In genomic region chr4:67446811-67447210, GRCh38 we compare ENCODE assay signal across 26 cellular contexts.
"Had no signal": no experiment of that assay in that cellular context is flagged by ENCODE, and none has a peak within 500 bp of the region (broad histone marks: within the 10 kb centered on the region; RNA-seq: fewer than 3 reads in every experiment).

No MANE protein-coding gene starts in this region.

- H3K27ac ChIP-seq: epithelial cell of prostate, gastroesophageal sphincter, heart left ventricle, hepatocyte, lower lobe of right lung, ovary, psoas muscle, sigmoid colon, stomach, thyroid gland, vagina had no signal

- ATAC-seq: esophagus mucosa; gastroesophageal sphincter; heart left ventricle; left ventricle myocardium superior; lower lobe of right lung; natural killer cell; psoas muscle; right cardiac atrium; stimulated activated effector memory CD8-positive, alpha-beta T cell treated with anti-CD3 and anti-CD28 coated beads, Interleukin-12 subunit alpha, Interleukin-12 subunit beta, amount 100 ng/mL, for 72 hours had no signal

- DNase-seq: effector CD8-positive, alpha-beta T cell; endodermal cell; foreskin fibroblast; heart left ventricle; kidney glomerular epithelial cell; left ventricle myocardium superior; lower lobe of right lung; natural killer cell; occipital lobe; ovary; posterior cingulate gyrus; psoas muscle; right cardiac atrium; sigmoid colon; stimulated activated CD4-positive, alpha-beta T cell treated with anti-CD3 and anti-CD28 coated beads, Interleukin-2, amount 100 ng/mL, for 24 hours; stimulated activated CD4-positive, alpha-beta T cell treated with anti-CD3 and anti-CD28 coated beads, Interleukin-4, amount 100 ng/mL, for 24 hours; stimulated activated naive CD4-positive, alpha-beta T cell treated with Interleukin-2 at 50 U/mL for 16 hours; stomach; thyroid gland; trophoblast cell had no signal

- H3K27me3 ChIP-seq: gastroesophageal sphincter, heart left ventricle, hepatocyte, ovary, sigmoid colon, stomach, thyroid gland, vagina had no signal

- H3K4me3 ChIP-seq: gastroesophageal sphincter, heart left ventricle, hepatocyte, lower lobe of right lung, ovary, psoas muscle, sigmoid colon, stomach, thyroid gland, vagina had no signal

- H3K36me3 ChIP-seq: ovary, thyroid gland, vagina had no signal

- H3K9me3 ChIP-seq: gastroesophageal sphincter, lower lobe of right lung, ovary, psoas muscle, sigmoid colon, vagina had no signal

- H3K4me1 ChIP-seq: gastroesophageal sphincter, heart left ventricle, lower lobe of right lung, psoas muscle, sigmoid colon, stomach, thyroid gland, vagina had no signal
